ENCODE assay signal across 1 cellular context in genomic region chr13:113621046-113621445, GRCh38.
TF ChIP-seq lines count a peak whose summit lies in the region.

No MANE protein-coding gene starts in this region.

TF ChIP-seq in WTC11, 78 proteins besides CTCF, POLR2A, EP300 and RAD21 (continued from another document):
- TF ChIP-seq ERG (CRISPR knock-in tag; IDR thresholded peaks at IDR 0.05) (no peak), RELA (CRISPR knock-in tag; IDR thresholded peaks at IDR 0.05; ENCODE audit: borderline replicate concordance) (no peak), ZNF219 (CRISPR knock-in tag; IDR thresholded peaks at IDR 0.05; ENCODE audit: borderline replicate concordance) (no peak)
- TF ChIP-seq, protein P1, sequence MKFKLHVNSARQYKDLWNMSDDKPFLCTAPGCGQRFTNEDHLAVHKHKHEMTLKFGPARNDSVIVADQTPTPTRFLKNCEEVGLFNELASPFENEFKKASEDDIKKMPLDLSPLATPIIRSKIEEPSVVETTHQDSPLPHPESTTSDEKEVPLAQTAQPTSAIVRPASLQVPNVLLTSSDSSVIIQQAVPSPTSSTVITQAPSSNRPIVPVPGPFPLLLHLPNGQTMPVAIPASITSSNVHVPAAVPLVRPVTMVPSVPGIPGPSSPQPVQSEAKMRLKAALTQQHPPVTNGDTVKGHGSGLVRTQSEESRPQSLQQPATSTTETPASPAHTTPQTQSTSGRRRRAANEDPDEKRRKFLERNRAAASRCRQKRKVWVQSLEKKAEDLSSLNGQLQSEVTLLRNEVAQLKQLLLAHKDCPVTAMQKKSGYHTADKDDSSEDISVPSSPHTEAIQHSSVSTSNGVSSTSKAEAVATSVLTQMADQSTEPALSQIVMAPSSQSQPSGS (CRISPR knock-in tag; IDR thresholded peaks at IDR 0.05; ENCODE audit: borderline replicate concordance, low read depth), result no peak
